Comparison of ENCODE assay signal across 1 cellular context in the genomic region with DNA sequence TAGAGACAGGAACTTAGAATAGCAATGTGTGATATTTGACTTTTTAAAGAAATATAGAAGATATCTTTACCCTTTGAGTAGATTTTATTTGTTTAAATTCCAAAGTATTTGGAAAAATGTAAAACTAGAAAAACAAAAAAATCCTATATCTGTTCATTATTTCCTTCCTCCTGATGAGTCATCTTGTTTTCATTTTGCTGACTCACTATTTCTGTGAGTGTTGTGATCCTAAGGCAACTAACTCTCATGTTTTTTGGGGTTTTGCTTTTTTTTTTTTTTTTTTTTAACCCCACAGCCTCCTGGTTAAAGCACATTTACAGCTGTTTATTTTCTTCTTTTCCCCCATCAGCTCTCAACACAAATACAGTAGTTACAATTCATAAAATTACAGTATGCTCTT.
A peak's percentile ranks its signal among the peaks of the same experiment; 100 is the strongest.
TF ChIP-seq lines count a peak whose summit lies in the region.

No MANE protein-coding gene starts in this region.

TF ChIP-seq in IMR-90, 13 proteins besides CTCF, POLR2A, EP300 and RAD21:
- TF ChIP-seq MAFK (IDR thresholded peaks at IDR 0.05; ENCODE audit: low read depth, low read length) = peak; percentile 97
- TF ChIP-seq BHLHE40 (IDR thresholded peaks at IDR 0.05; ENCODE audit: low read depth, low read length) = peak; percentile 36; the same call in 1 of the 2 replicates
- no peak for TF ChIP-seq USF2 (IDR thresholded peaks at IDR 0.05; ENCODE audit: low read depth, low read length)
- no peak for TF ChIP-seq ELK1 (IDR thresholded peaks at IDR 0.05; ENCODE audit: borderline replicate concordance, low read depth, low read length)
- peak; percentile 94 for TF ChIP-seq FOS (IDR thresholded peaks at IDR 0.05; ENCODE audit: low read depth, low read length)
- no peak for TF ChIP-seq RFX5 (IDR thresholded peaks at IDR 0.05; ENCODE audit: low read depth, low read length)
- no peak for TF ChIP-seq SMC3 (IDR thresholded peaks at IDR 0.05; ENCODE audit: low read depth, low read length)
- peak; percentile 93 for TF ChIP-seq NFE2L2 (IDR thresholded peaks at IDR 0.05; ENCODE audit: low read depth, low read length)
- no peak for TF ChIP-seq RCOR1 (IDR thresholded peaks at IDR 0.05; ENCODE audit: insufficient replicate concordance, low read length)
- no peak for TF ChIP-seq CEBPB (IDR thresholded peaks at IDR 0.05; ENCODE audit: low read depth, low read length)
- no peak for TF ChIP-seq MAZ (IDR thresholded peaks at IDR 0.05; ENCODE audit: borderline replicate concordance, low read depth, low read length)
- TF ChIP-seq CHD1 (IDR thresholded peaks at IDR 0.05; ENCODE audit: low read depth, low read length) = no peak
- no peak for TF ChIP-seq MXI1 (IDR thresholded peaks at IDR 0.05; ENCODE audit: borderline replicate concordance, low read depth, low read length)
